8 cellular contexts compared by ENCODE assay signal in genomic region chr15:100880139-100880896, GRCh38. TPM values are rescaled to one million over a fixed set of nuclear protein-coding genes. Genes with fewer than 3 reads are reported as not detected.
DNase-seq lines count a peak whose midpoint lies in the region; ATAC-seq and TF ChIP-seq lines count a peak whose summit lies in the region.

No MANE protein-coding gene starts in this region.

- H3K4me1 ChIP-seq in heart left ventricle, result peaks cover 0 to 21% (median 1%) of the 10 kb centered on the region in 12 donors
- H3K4me1 ChIP-seq in mucosa of descending colon (ENCODE audit: low read depth), result peaks cover 7% of the 10 kb centered on the region
- peaks cover 0 to 6% of the 10 kb centered on the region in 2 donors for H3K4me1 ChIP-seq in uterus

- H3K4me3 ChIP-seq in heart left ventricle (peak overlapping the region; percentile 18 to 65 (median 53)), coronary artery (peak overlapping the region; percentile 79), mucosa of descending colon (no peak overlapping the region), uterus (peak overlapping the region; percentile 39 to 50)

- intact Hi-C loops in heart left ventricle (cut with DNase I), result no loop called here
- intact Hi-C loops in cardiac septum (cut with DNase I), result no loop called here
- intact Hi-C loops in mucosa of descending colon (cut with DNase I, micrococcal nuclease), result no loop called here
- intact Hi-C loops in uterus (cut with DNase I; ENCODE audit: low total_unique reads), result no loop called here

- WGBS in heart left ventricle, 4 donors, result 7 to 43% (median 18%) methylated on average over 27 to 80 of the region's 80 CpGs

- H3K27me3 ChIP-seq in heart left ventricle, result peaks cover 9 to 78% (median 37%) of the 10 kb centered on the region in 9 donors
- H3K27me3 ChIP-seq in uterus, result no peaks in the 10 kb centered on the region

- H3K27ac ChIP-seq in heart left ventricle (peak overlapping the region in 1 of 12 donors; percentile 40), coronary artery (no peak overlapping the region), uterus (peak overlapping the region; percentile 42 to 51)

- DNase-seq in heart left ventricle (no peak), cardiac septum (ENCODE audit: low spot score) (no peak), coronary artery (ENCODE audit: low spot score) (no peak), mucosa of descending colon (no peak), uterus (no peak), NCI-H2081 (lab: John Stamatoyannopoulos, UW) (no peak), NAMALWA (ENCODE audit: low spot score) (no peak)

- H3K9me3 ChIP-seq in heart left ventricle, result no peaks in the 10 kb centered on the region
- H3K9me3 ChIP-seq in mucosa of descending colon, result no peaks in the 10 kb centered on the region
- no peaks in the 10 kb centered on the region for H3K9me3 ChIP-seq in uterus

- no peaks in the 10 kb centered on the region for H3K36me3 ChIP-seq in heart left ventricle
- H3K36me3 ChIP-seq in mucosa of descending colon (ENCODE audit: low read depth), result no peaks in the 10 kb centered on the region
- H3K36me3 ChIP-seq in uterus, result no peaks in the 10 kb centered on the region

- ATAC-seq in heart left ventricle (peak in 1 of 4 donors; percentile 6), mucosa of descending colon (peak; percentile 7), HG03521 (IDR thresholded peaks at IDR 0.05; ENCODE audit: unreplicated experiment) (no peak)

- TF ChIP-seq CTCF in heart left ventricle (IDR thresholded peaks at IDR 0.05), result no peak
- no peak for TF ChIP-seq CTCF in coronary artery (IDR thresholded peaks at IDR 0.05)
- no peak for TF ChIP-seq CTCF in mucosa of descending colon (IDR thresholded peaks at IDR 0.05)
- TF ChIP-seq CTCF in uterus (IDR thresholded peaks at IDR 0.05), result no peak

- TF ChIP-seq POLR2A in heart left ventricle (IDR thresholded peaks at IDR 0.05) (no peak), uterus (IDR thresholded peaks at IDR 0.05) (no peak)

RNA-seq across cellular contexts. Expression of gene ALDH1A3, which starts 0.7 kb away (rescaled TPM):
- total RNA-seq in heart left ventricle (10 to 100 TPM in 2 of 9 donors, 1 to 10 TPM in 6, under 1 TPM in 1; 0.82 to 37.1 (median 4.7) TPM), cardiac septum (7.8 TPM), mucosa of descending colon (10 to 100 TPM in 2 of 3 donors, 1 to 10 TPM in 1; 4.7 to 18.0 (median 12.9) TPM), uterus (10 to 100 TPM; 15.6 to 55.2 (median 26.4) TPM)
- polyA plus RNA-seq in heart left ventricle, result 1 to 10 TPM in 1 of 2 donors, under 1 TPM in 1; 0.91 to 6.3 TPM

RNA-seq across cellular contexts. Expression of gene LRRK1, which starts 38.8 kb away (rescaled TPM):
- total RNA-seq in heart left ventricle, result 10 to 100 TPM in 1 of 9 donors, 1 to 10 TPM in 8; 1.4 to 12.7 (median 2.1) TPM
- polyA plus RNA-seq in heart left ventricle, result 1 to 10 TPM; 1.3 to 2.1 TPM
- total RNA-seq in cardiac septum, result 3.5 TPM
- total RNA-seq in mucosa of descending colon, result 10 to 100 TPM; 43.7 to 60.1 (median 50.6) TPM
- total RNA-seq in uterus, result 10 to 100 TPM in 2 of 4 donors, 1 to 10 TPM in 2; 2.6 to 36.6 (median 13.1) TPM

Comparison
In these comparisons a context has a peak if more than half of its experiments do, and no peak if none do; other contexts are left out.
1. H3K27ac ChIP-seq: peak in uterus (2 of 2); none in coronary artery (0 of 2).